Comparison of ENCODE assay signal across 8 cellular contexts in the genomic region with DNA sequence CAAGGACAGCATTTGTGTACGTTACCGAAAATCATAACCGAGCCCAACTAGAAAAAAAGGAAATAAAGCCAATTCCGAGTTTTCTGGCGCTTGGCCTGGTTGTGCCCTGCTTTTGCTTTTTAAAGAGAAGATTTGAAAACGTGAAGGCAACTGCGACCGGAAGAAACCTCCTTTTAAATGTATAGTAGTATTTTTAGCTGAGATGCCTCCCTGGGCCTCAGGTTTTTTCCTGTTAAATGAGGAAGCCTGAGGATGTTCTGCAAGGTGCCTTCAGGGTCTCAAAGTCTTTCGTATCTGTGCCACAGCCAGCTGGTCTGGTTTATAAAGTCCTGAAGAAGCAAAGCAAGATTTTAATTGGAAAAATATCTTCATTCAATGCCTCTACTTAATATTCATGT. TPM values are rescaled to one million over a fixed set of nuclear protein-coding genes. Genes with fewer than 3 reads are reported as not detected.
A peak's percentile ranks its signal among the peaks of the same experiment; 100 is the strongest.
DNase-seq lines count a peak whose midpoint lies in the region; ATAC-seq, FAIRE-seq and TF ChIP-seq lines count a peak whose summit lies in the region.

No MANE protein-coding gene starts in this region.

- peak overlapping the region; percentile 71 for H3K9ac ChIP-seq in Karpas-422 (ENCODE audit: low read length)
- peak overlapping the region; percentile 65 for H3K9ac ChIP-seq in muscle layer of colon (ENCODE audit: low read length)

- H3K36me3 ChIP-seq in Karpas-422 (ENCODE audit: insufficient read depth, low read length) = no peaks in the 10 kb centered on the region
- no peaks in the 10 kb centered on the region for H3K36me3 ChIP-seq in muscle layer of colon (ENCODE audit: insufficient read depth, low read length)

- ATAC-seq in GM21619 (IDR thresholded peaks at IDR 0.05; ENCODE audit: unreplicated experiment) (peak; percentile 19), HG03469 (IDR thresholded peaks at IDR 0.05; ENCODE audit: unreplicated experiment) (no peak)

- H3K79me2 ChIP-seq in Karpas-422 (ENCODE audit: low read length) = no peaks in the 10 kb centered on the region

- peak overlapping the region; percentile 98 for H2AFZ ChIP-seq in Karpas-422 (ENCODE audit: low read length)

- H3K27me3 ChIP-seq in Karpas-422 (ENCODE audit: low read length) = no peaks in the 10 kb centered on the region
- H3K27me3 ChIP-seq in muscle layer of colon (ENCODE audit: control insufficient read depth in 1 of 2, insufficient read depth in 2 of 2, low read length in 2 of 2) = no peaks in the 10 kb centered on the region

- peak overlapping the region; percentile 65 for H3K4me3 ChIP-seq in GM08714 (ENCODE audit: low read length)
- peak overlapping the region; percentile 77 for H3K4me3 ChIP-seq in Karpas-422 (ENCODE audit: low read length)
- H3K4me3 ChIP-seq in cardiac fibroblast (replicated peaks in 1 of 2; ENCODE audit: low read depth in 2 of 2, low read length in 2 of 2) = peak overlapping the region; percentile 76 to 96
- H3K4me3 ChIP-seq in muscle layer of colon (ENCODE audit: low read depth in 1 of 2, low read length in 2 of 2) = peak overlapping the region; percentile 75 to 88

- H3K4me2 ChIP-seq in Karpas-422 (ENCODE audit: low read depth, low read length, poor library complexity, severe bottlenecking) = peak overlapping the region; percentile 91

- DNase-seq in Karpas-422 (no peak), cardiac fibroblast (ENCODE audit: low read depth in 2 of 2) (no peak), urothelium cell line (ENCODE audit: low spot score) (no peak)
- DNase-seq in activated CD4-positive, alpha-beta T cell treated with anti-CD3 and anti-CD28 coated beads, Interleukin-2, amount 50 U/mL, for 4 hours = no peak

- FAIRE-seq in urothelium cell line (lab: Jason Lieb, UNC) = no peak

- no peaks in the 10 kb centered on the region for H4K20me1 ChIP-seq in Karpas-422 (ENCODE audit: insufficient read depth, low read depth, low read length)

- peaks cover 16% of the 10 kb centered on the region for H3K4me1 ChIP-seq in Karpas-422 (ENCODE audit: low read length)
- H3K4me1 ChIP-seq in muscle layer of colon (ENCODE audit: insufficient read depth, low read length) = peaks cover 5% of the 10 kb centered on the region

- TF ChIP-seq CTCF in cardiac fibroblast (IDR thresholded peaks at IDR 0.05; ENCODE audit: low read depth, low read length) = no peak

- no peaks in the 10 kb centered on the region for H3K9me2 ChIP-seq in Karpas-422 (replicated peaks; ENCODE audit: insufficient read depth, low read length)

- H3K27ac ChIP-seq in Karpas-422 (ENCODE audit: low read length) (no peak overlapping the region), muscle layer of colon (ENCODE audit: low read depth, low read length) (peak overlapping the region; percentile 28)

- H3K9me3 ChIP-seq in Karpas-422 (ENCODE audit: low read length) (no peaks in the 10 kb centered on the region), muscle layer of colon (ENCODE audit: low read length) (no peaks in the 10 kb centered on the region)

RNA-seq across cellular contexts. Expression of a gene that starts 0.4 kb away (rescaled TPM):
- total RNA-seq in Karpas-422 (2014; rRNA removed; shearing (Covaris generic); ENCODE audit: low replicate concordance) = 6.2 and 11.1 TPM in 2 replicates

RNA-seq across cellular contexts. Expression of a gene that starts 27.5 kb away (rescaled TPM):
- total RNA-seq in Karpas-422 (2014; rRNA removed; shearing (Covaris generic); ENCODE audit: low replicate concordance) = not detected in 2 replicates
